13 cellular contexts compared by ENCODE assay signal in the genomic region with DNA sequence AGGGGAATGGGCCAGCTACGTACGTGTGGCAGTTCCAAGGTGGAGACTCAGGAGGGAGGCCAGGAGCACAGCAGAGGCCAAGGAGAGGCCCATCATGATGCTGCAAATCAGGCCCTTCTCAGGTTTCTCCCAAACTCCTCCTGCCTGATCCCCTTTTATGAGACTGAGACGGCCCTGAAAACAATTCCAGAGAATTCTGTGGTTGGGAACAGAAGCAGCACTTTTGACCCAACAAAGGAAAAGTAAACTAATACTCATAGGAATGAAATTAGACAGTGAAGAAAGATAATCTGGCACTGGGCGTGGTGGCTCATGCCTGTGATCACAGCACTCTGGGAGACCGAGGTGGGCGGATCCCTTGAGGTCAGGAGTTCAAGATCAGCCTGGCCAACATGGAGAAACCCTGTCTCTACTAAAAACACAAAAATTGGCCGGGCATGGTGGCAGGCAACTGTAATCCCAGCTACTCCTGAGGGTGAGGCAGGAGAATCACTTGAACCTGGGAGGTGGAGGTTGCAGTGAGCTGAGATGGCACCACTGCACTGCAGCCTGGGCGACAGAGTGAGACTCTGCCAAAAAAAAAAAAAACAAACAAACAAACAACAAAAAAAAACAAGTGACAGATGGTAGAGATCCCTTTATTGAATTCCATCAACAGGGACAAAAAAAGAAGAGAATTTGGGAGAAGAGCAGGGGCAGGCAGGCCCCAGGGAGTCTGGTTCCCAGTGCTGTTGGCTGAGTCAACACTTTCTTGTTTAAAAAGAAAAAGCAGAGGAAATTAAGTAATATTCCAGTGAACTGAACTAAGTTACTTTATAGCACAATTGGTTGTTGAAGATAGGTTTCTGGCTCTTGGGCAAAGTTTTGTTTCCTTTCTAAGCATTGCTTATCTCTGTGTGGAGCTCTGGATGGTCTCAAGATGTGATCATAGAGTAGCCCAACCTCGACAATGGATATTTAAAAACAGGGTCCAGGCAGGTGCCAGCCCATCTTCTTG. TPM values are rescaled to one million over a fixed set of nuclear protein-coding genes. Genes with fewer than 3 reads are reported as not detected.
DNase-seq lines count a peak whose midpoint lies in the region; ATAC-seq and TF ChIP-seq lines count a peak whose summit lies in the region.
"Had no signal": no experiment of that assay in that cellular context is flagged by ENCODE, and none has a peak within 500 bp of the region (broad histone marks: within the 10 kb centered on the region; RNA-seq: fewer than 3 reads in every experiment).

CCL26 (minus strand) TSS at position 131 of the 997 bp plus-strand sequence; CDS start at position 96, 35 bp downstream.

- peaks cover 2% of the 10 kb centered on the region; the same call in 1 of the 2 replicates for H3K9me3 ChIP-seq in BLaER1
- no peaks in the 10 kb centered on the region for H3K9me3 ChIP-seq in PC-3 (ENCODE audit: low read length)
- H3K9me3 ChIP-seq in fibroblast of lung (ENCODE audit: control insufficient read depth, insufficient read depth, low read depth, low read length) = no peaks in the 10 kb centered on the region
- H3K9me3 ChIP-seq in ovary = no peaks in the 10 kb centered on the region
- no peaks in the 10 kb centered on the region for H3K9me3 ChIP-seq in CD8-positive, alpha-beta T cell (ENCODE audit: low read length)

- WGBS in ovary, 3 donors = 26 to 30% (median 29%) methylated on average over 9 of the region's 9 CpGs

- H3K36me3 Mint-ChIP-seq in CD8-positive, alpha-beta T cell = no peaks in the 10 kb centered on the region

- H3K4me2 ChIP-seq in BLaER1 (0 out of 2 replicates have a peak within 1 kb of the TSS, but pooled peaks have one; percentile 1), PC-3 (ENCODE audit: low read length) (peak within 1 kb of the TSS; percentile 46; the same call in 1 of the 2 replicates), fibroblast of lung (ENCODE audit: extremely low read depth, insufficient read depth, low read length) (peak within 1 kb of the TSS; percentile 8)

- intact Hi-C loops in PC-3 (cut with micrococcal nuclease) = loop anchor here (10.0 kb wide), 1 partner anchor 172 kb away; no protein-coding TSS in a partner anchor
- intact Hi-C loops in ovary (cut with DNase I) = loop anchor here in 1 of 4 donors (10.0 kb wide), 1 partner anchor 242 kb away; no protein-coding TSS in a partner anchor
- intact Hi-C loops in CD8-positive, alpha-beta T cell (cut with DNase I, micrococcal nuclease) = no loop called here

- H3K4me3 ChIP-seq in BLaER1 = no peak within 1 kb of the TSS
- H3K4me3 ChIP-seq in PC-3 (ENCODE audit: low read length) = no peak within 1 kb of the TSS
- no peak within 1 kb of the TSS for H3K4me3 ChIP-seq in fibroblast of lung (replicated peaks in 1 of 4; ENCODE audit: control extremely low read depth in 1 of 4, insufficient read depth in 1 of 4, low read depth in 3 of 4, low read length in 4 of 4)
- H3K4me3 ChIP-seq in ovary = no peak within 1 kb of the TSS
- no peak within 1 kb of the TSS for H3K4me3 ChIP-seq in CD8-positive, alpha-beta T cell (ENCODE audit: low read depth, low read length)
- H3K4me3 ChIP-seq: skin epidermis had no signal

- CTCF ChIA-PET in PC-3 (lab: Charles Lee) = no interaction called here
- CTCF ChIA-PET in HEK293T (lab: Yijun Ruan, JAX) = no interaction called here
- CTCF ChIA-PET in CD8-positive, alpha-beta T cell (lab: Charles Lee) = interaction anchor here (1.0 to 1.7 kb wide), 2 partner anchors 10 to 248 kb away, joined by 3 read pairs; no protein-coding TSS in a partner anchor

- TF ChIP-seq EP300 in ovary (IDR thresholded peaks at IDR 0.05) = no peak

- no peak within 1 kb of the TSS for H3K27ac Mint-ChIP-seq in CD8-positive, alpha-beta T cell
- H3K27ac Mint-ChIP-seq: activated T-helper 1 cell treated with anti-CD3 and anti-CD28 coated beads, Interleukin-12 subunit alpha, Interleukin-12 subunit beta, Interleukin-2, Interleukin-4 antibody, amounts not matched to agents 30 ng/mL and 10 ng/mL and 1 ng/mL, durations not matched to agents 14 hours and 24 hours and 36 hours had no signal

- POLR2A ChIA-PET in PC-3 (lab: Charles Lee; ENCODE audit: unreplicated experiment) (no interaction called here), HEK293T (lab: Yijun Ruan, JAX) (no interaction called here)
- POLR2A ChIA-PET in CD8-positive, alpha-beta T cell (lab: Charles Lee) = no interaction called here

- no peak for TF ChIP-seq CTCF in PC-3 (conservative IDR thresholded peaks at IDR 0.05; ENCODE audit: low read depth, low read length)
- TF ChIP-seq CTCF in fibroblast of lung (conservative IDR thresholded peaks at IDR 0.05 in 1 of 2, IDR thresholded peaks at IDR 0.05 in 1 of 2; ENCODE audit: low read depth in 1 of 2, low read length in 2 of 2) = no peak
- no peak for TF ChIP-seq CTCF in ovary (IDR thresholded peaks at IDR 0.05)
- TF ChIP-seq CTCF in CD8-positive, alpha-beta T cell (IDR thresholded peaks at IDR 0.05) = no peak

- DNase-seq in PC-3 (peak; percentile 92), fibroblast of lung (ENCODE audit: low read depth in 2 of 2) (peak; percentile 83 to 94), ovary (peak; percentile 56 to 85 (median 70)), HEK293T (ENCODE audit: extremely low spot score) (no peak), NCI-H345 treated with DMSO at 0.1 percent for 48 hours (lab: John Stamatoyannopoulos, UW; ENCODE audit: unreplicated experiment) (no peak)
- no peak for DNase-seq in CD8-positive, alpha-beta T cell
- DNase-seq: head of caudate nucleus, KBM-7 had no signal

- H3K27ac ChIP-seq in BLaER1 (no peak within 1 kb of the TSS), PC-3 (ENCODE audit: low read length) (peak within 1 kb of the TSS; percentile 88), fibroblast of lung (ENCODE audit: insufficient read depth, low read length) (peak within 1 kb of the TSS; percentile 75), ovary (peak within 1 kb of the TSS; percentile 57 to 63)
- no peak within 1 kb of the TSS for H3K27ac ChIP-seq in CD8-positive, alpha-beta T cell (ENCODE audit: low read depth, low read length)

- H4K20me1 ChIP-seq in BLaER1 (no peaks in the 10 kb centered on the region), PC-3 (ENCODE audit: low read length) (no peaks in the 10 kb centered on the region), fibroblast of lung (ENCODE audit: control insufficient read depth, extremely low read depth, insufficient read depth, low read length) (no peaks in the 10 kb centered on the region)

- H3K27me3 ChIP-seq in BLaER1 = no peaks in the 10 kb centered on the region
- H3K27me3 ChIP-seq in PC-3 (ENCODE audit: low read length) = no peaks in the 10 kb centered on the region
- H3K27me3 ChIP-seq in fibroblast of lung (ENCODE audit: control insufficient read depth, insufficient read depth, low read length) = no peaks in the 10 kb centered on the region
- H3K27me3 ChIP-seq in ovary = no peaks in the 10 kb centered on the region
- H3K27me3 ChIP-seq in CD8-positive, alpha-beta T cell (ENCODE audit: insufficient read depth, low read length) = no peaks in the 10 kb centered on the region

- H3K79me2 ChIP-seq in PC-3 (ENCODE audit: low read length) (no peaks in the 10 kb centered on the region), fibroblast of lung (ENCODE audit: control insufficient read depth, insufficient read depth, low read length) (no peaks in the 10 kb centered on the region)

- peak; percentile 63 for ATAC-seq in PC-3
- no peak for ATAC-seq in GM18517 (IDR thresholded peaks at IDR 0.05; ENCODE audit: unreplicated experiment)
- ATAC-seq in CD8-positive, alpha-beta T cell = no peak

- H3K4me3 Mint-ChIP-seq in CD8-positive, alpha-beta T cell = no peak within 1 kb of the TSS
- H3K4me3 Mint-ChIP-seq: activated T-helper 1 cell treated with anti-CD3 and anti-CD28 coated beads, Interleukin-12 subunit alpha, Interleukin-12 subunit beta, Interleukin-2, Interleukin-4 antibody, amounts not matched to agents 30 ng/mL and 10 ng/mL and 1 ng/mL, durations not matched to agents 14 hours and 24 hours and 36 hours had no signal

- H3K9me2 ChIP-seq in PC-3 (replicated peaks; ENCODE audit: low read length) = no peaks in the 10 kb centered on the region

- H3K9me3 Mint-ChIP-seq in CD8-positive, alpha-beta T cell = no peaks in the 10 kb centered on the region

- H2AFZ ChIP-seq in PC-3 (ENCODE audit: low read length) (no peak within 1 kb of the TSS), fibroblast of lung (ENCODE audit: low read length) (no peak within 1 kb of the TSS)

- no peaks in the 10 kb centered on the region for H3K27me3 Mint-ChIP-seq in CD8-positive, alpha-beta T cell (ENCODE audit: low read depth)

- no peaks in the 10 kb centered on the region for H3F3A ChIP-seq in PC-3 (ENCODE audit: low read length, unreplicated experiment)

- H3K9ac ChIP-seq in BLaER1 (no peak within 1 kb of the TSS), PC-3 (ENCODE audit: low read length) (peak within 1 kb of the TSS; percentile 42), fibroblast of lung (ENCODE audit: insufficient read depth, low read length) (no peak within 1 kb of the TSS)

- H3K4me1 ChIP-seq in BLaER1 (peaks cover 32% of the 10 kb centered on the region), PC-3 (ENCODE audit: insufficient read depth, low read length) (peaks cover 29% of the 10 kb centered on the region), fibroblast of lung (ENCODE audit: control insufficient read depth, extremely low read depth, insufficient read depth, low read length) (peaks cover 6% of the 10 kb centered on the region), ovary (ENCODE audit: insufficient read depth) (peaks cover 10% of the 10 kb centered on the region)
- H3K4me1 ChIP-seq in CD8-positive, alpha-beta T cell (ENCODE audit: insufficient read depth, low read length) = no peaks in the 10 kb centered on the region

- H3K4me1 Mint-ChIP-seq in CD8-positive, alpha-beta T cell (ENCODE audit: low read depth) = peaks cover 4% of the 10 kb centered on the region

- no peaks in the 10 kb centered on the region for H3K36me3 ChIP-seq in BLaER1
- no peaks in the 10 kb centered on the region for H3K36me3 ChIP-seq in PC-3 (ENCODE audit: low read depth, low read length)
- H3K36me3 ChIP-seq in fibroblast of lung (ENCODE audit: control insufficient read depth, insufficient read depth, low read length) = no peaks in the 10 kb centered on the region
- H3K36me3 ChIP-seq in ovary = no peaks in the 10 kb centered on the region
- H3K36me3 ChIP-seq in CD8-positive, alpha-beta T cell (ENCODE audit: insufficient read depth, low read length) = no peaks in the 10 kb centered on the region

- no TSS peak for BruUV-seq in PC-3 (replicated peaks; lab: Mats Ljungman, UMichigan)

- TF ChIP-seq POLR2A in ovary (IDR thresholded peaks at IDR 0.05) = no peak

TF ChIP-seq in HEK293T, 16 proteins besides CTCF, POLR2A, EP300 and RAD21 (continues in another document):
- TF ChIP-seq BHLHE40 (IDR thresholded peaks at IDR 0.05; ENCODE audit: borderline replicate concordance) = no peak
- no peak for TF ChIP-seq TARDBP (IDR thresholded peaks at IDR 0.05)
- TF ChIP-seq SP1 (IDR thresholded peaks at IDR 0.05) = no peak

RNA-seq across cellular contexts. Expression of gene CCL26, which starts in this region (rescaled TPM):
- total RNA-seq in PC-3 (2014; rRNA removed) (7.1 and 8.2 TPM in 2 replicates), fibroblast of lung (1.2 and 1.3 TPM in 2 replicates), ovary (10 to 100 TPM in 1 of 7 donors, 1 to 10 TPM in 6; 2.6 to 13.0 (median 7.6) TPM)
- polyA plus RNA-seq in fibroblast of lung (0.94 and 1.5 TPM in 2 replicates), ovary (10 to 100 TPM in 1 of 2 donors, 1 to 10 TPM in 1; 9.8 to 43.0 TPM)
- 2.9 and 4.1 TPM in 2 replicates for polyA plus RNA-seq in fibroblast of lung (2012)
- polyA minus RNA-seq in fibroblast of lung (ENCODE audit: low replicate concordance) = not detected in 2 replicates
- not detected for total RNA-seq in CD8-positive, alpha-beta T cell
- total RNA-seq: activated T-helper 1 cell treated with anti-CD3 and anti-CD28 coated beads, Interleukin-12 subunit alpha, Interleukin-12 subunit beta, Interleukin-2, Interleukin-4 antibody, amounts not matched to agents 30 ng/mL and 10 ng/mL and 1 ng/mL, durations not matched to agents 14 hours and 24 hours and 36 hours; G401 had no signal

Comparison
In these comparisons a context has a peak if more than half of its experiments do, and no peak if none do; other contexts are left out.
1. H3K27ac ChIP-seq: peak in PC-3 (single experiment), fibroblast of lung (single experiment) and ovary (2 of 2); none in BLaER1 (single experiment) and CD8-positive, alpha-beta T cell (single experiment).
2. DNase-seq: peak in PC-3 (single experiment), fibroblast of lung (2 of 2) and ovary (5 of 5); none in HEK293T (single experiment), NCI-H345 treated with DMSO at 0.1 percent for 48 hours (single experiment) and CD8-positive, alpha-beta T cell (0 of 7).
3. Peak in every context shown above with its lines, with median percentiles within 50 percentile points of each other: H3K4me2 ChIP-seq.